In the genomic region with DNA sequence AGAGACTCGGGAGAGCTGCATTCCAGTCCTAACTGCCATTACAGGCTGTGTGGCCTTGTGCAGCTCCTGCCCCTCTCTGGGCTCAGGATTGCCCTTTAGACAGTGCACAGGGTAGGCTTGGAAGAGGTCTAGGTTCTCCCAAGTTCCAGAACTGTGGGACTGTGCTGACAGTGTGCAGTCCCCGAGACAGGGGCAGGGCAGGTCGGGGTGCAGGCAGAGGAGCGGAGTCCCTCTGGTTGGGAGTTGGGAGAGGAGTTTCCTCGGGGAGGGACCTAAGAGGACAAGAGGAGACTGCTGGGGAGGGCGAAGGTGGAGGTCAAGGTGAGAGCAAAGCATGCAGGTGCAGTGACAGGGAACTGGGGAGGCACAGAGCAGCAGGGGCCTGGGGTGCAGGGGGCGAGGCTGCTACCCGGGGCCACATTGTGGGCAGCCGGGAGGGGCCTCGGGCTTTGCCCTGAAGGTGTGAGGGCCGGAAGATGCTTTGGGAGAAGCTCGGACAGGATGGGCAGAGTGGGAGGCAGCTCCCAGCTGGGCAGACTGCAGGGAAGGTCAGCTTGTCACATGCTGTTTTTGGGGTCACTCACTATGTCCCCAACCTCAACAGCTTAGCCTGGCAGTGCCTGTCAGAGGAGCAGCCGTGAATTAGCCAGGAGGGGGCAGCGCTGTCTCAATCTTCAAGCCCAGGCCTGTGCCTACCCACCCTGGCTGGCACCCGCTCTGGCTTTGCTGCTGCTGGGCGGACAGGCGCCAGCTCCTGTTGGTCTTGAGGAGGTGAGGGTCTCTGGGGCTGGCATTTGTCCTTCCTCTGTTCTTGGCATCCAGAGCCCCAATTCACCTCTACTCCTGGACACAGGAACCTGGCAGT, we compare ENCODE assay signal across 8 cellular contexts. TPM values are rescaled to one million over a fixed set of nuclear protein-coding genes. Genes with fewer than 3 reads are reported as not detected.
DNase-seq lines count a peak whose midpoint lies in the region; ATAC-seq, FAIRE-seq and TF ChIP-seq lines count a peak whose summit lies in the region.

No MANE protein-coding gene starts in this region.

- POLR2A ChIA-PET in WTC11 (lab: Charles Lee), result interaction anchor here (1.1 kb wide), 1 partner anchor 10 kb away, joined by 3 read pairs; no protein-coding TSS in a partner anchor

- H3K4me1 Mint-ChIP-seq in WTC11, result peaks cover 13% of the 10 kb centered on the region

- no peaks in the 10 kb centered on the region for H3K27me3 ChIP-seq in bronchial epithelial cell (ENCODE audit: control insufficient read depth, insufficient read depth, low read length)

- no peak overlapping the region for H3K4me3 Mint-ChIP-seq in WTC11

- ATAC-seq in WTC11 (peak; percentile 69), HG03469 (IDR thresholded peaks at IDR 0.05; ENCODE audit: unreplicated experiment) (no peak), HG03095 (IDR thresholded peaks at IDR 0.05; ENCODE audit: unreplicated experiment) (no peak)

- no peaks in the 10 kb centered on the region for H3K9me3 Mint-ChIP-seq in WTC11

- TF ChIP-seq CTCF in WTC11 (IDR thresholded peaks at IDR 0.05), result 0 out of 2 replicates have a peak, but pooled peaks have one; percentile 29
- peak; percentile 79 for TF ChIP-seq CTCF in bronchial epithelial cell (IDR thresholded peaks at IDR 0.05; ENCODE audit: insufficient read depth, low read length, severe bottlenecking)

- no peaks in the 10 kb centered on the region for H3K36me3 Mint-ChIP-seq in WTC11

- H3K36me3 ChIP-seq in bronchial epithelial cell (ENCODE audit: control insufficient read depth, insufficient read depth, low read length), result no peaks in the 10 kb centered on the region

- CTCF ChIA-PET in WTC11 (lab: Charles Lee), result interaction anchor here (0.6 to 2.9 kb wide), 26 partner anchors 10 to 411 kb away, joined by 3 to 40 read pairs (median 4); partner anchors contain the start of gene UBE2Q2

- no peak overlapping the region for H3K4me3 ChIP-seq in bronchial epithelial cell (ENCODE audit: low read depth, low read length)

- H3K27me3 Mint-ChIP-seq in WTC11 (ENCODE audit: low read depth), result peaks cover 37% of the 10 kb centered on the region

- DNase-seq in DMS114 treated with DMSO at 0.1 percent for 48 hours (lab: John Stamatoyannopoulos, UW; ENCODE audit: unreplicated experiment) (peak; percentile 49), LHCN-M2 (ENCODE audit: low read depth) (peak; percentile 37), WTC11 (ENCODE audit: low spot score) (peak; percentile 76), bronchial epithelial cell (ENCODE audit: low read depth) (peak; percentile 46), lung microvascular endothelial cell (ENCODE audit: low read depth in 2 of 2) (peak; percentile 56 to 71)
- peak; percentile 60 for DNase-seq in stimulated activated CD8-positive, alpha-beta memory T cell treated with anti-CD3 and anti-CD28 coated beads, Interleukin-4, amount 100 ng/mL, for 24 hours (ENCODE audit: low read depth)

- no peak for FAIRE-seq in bronchial epithelial cell (lab: Jason Lieb, UNC)

- no peak overlapping the region for H3K27ac Mint-ChIP-seq in WTC11

TF ChIP-seq in WTC11, 78 proteins besides CTCF, POLR2A, EP300 and RAD21:
- no peak for TF ChIP-seq ZBTB21 (CRISPR knock-in tag; IDR thresholded peaks at IDR 0.05; ENCODE audit: borderline replicate concordance)
- TF ChIP-seq, protein P1, sequence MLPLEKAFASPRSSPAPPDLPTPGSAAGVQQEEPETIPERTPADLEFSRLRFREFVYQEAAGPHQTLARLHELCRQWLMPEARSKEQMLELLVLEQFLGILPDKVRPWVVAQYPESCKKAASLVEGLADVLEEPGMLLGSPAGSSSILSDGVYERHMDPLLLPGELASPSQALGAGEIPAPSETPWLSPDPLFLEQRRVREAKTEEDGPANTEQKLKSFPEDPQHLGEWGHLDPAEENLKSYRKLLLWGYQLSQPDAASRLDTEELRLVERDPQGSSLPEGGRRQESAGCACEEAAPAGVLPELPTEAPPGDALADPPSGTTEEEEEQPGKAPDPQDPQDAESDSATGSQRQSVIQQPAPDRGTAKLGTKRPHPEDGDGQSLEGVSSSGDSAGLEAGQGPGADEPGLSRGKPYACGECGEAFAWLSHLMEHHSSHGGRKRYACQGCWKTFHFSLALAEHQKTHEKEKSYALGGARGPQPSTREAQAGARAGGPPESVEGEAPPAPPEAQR (CRISPR knock-in tag; IDR thresholded peaks at IDR 0.05), result no peak
- TF ChIP-seq, protein P2, sequence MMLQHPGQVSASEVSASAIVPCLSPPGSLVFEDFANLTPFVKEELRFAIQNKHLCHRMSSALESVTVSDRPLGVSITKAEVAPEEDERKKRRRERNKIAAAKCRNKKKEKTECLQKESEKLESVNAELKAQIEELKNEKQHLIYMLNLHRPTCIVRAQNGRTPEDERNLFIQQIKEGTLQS (CRISPR knock-in tag; conservative IDR thresholded peaks at IDR 0.05), result no peak

RNA-seq across cellular contexts. Expression of gene CSPG4, which starts 15.4 kb away (rescaled TPM):
- total RNA-seq in LHCN-M2 (2014; rRNA removed), result 16.4 and 21.0 TPM in 2 replicates
- polyA plus RNA-seq in LHCN-M2 (2012), result 25.1 TPM
- total RNA-seq in WTC11 (2021), result 2.9 to 3.6 TPM (median 3.6 TPM) in 3 replicates
- total RNA-seq in bronchial epithelial cell, result 0.79 and 6.3 TPM in 2 replicates
- total RNA-seq in lung microvascular endothelial cell, result under 0.01 TPM in 2 replicates
